Comparison of ENCODE assay signal across 1 cellular context in the genomic region with DNA sequence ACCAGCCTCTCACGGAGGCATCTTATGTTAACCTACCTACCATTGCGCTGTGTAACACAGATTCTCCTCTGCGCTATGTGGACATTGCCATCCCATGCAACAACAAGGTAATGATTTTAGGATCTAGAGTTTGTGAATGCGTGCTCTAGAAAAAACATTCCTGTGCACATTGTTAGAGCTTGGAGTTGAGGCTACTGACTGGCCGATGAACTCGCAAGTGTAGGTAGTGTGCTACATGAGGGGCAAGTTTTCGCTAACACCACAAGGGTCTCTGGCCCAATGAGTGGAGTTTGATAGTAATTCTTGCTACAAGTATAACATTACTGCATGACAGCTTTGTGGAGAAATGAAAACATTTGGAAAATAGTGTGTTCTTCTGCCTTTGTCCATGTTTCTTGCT.
TF ChIP-seq lines count a peak whose summit lies in the region.

No MANE protein-coding gene starts in this region.

TF ChIP-seq in HepG2, 621 proteins besides CTCF, POLR2A, EP300 and RAD21:
- TF ChIP-seq, protein P1, sequence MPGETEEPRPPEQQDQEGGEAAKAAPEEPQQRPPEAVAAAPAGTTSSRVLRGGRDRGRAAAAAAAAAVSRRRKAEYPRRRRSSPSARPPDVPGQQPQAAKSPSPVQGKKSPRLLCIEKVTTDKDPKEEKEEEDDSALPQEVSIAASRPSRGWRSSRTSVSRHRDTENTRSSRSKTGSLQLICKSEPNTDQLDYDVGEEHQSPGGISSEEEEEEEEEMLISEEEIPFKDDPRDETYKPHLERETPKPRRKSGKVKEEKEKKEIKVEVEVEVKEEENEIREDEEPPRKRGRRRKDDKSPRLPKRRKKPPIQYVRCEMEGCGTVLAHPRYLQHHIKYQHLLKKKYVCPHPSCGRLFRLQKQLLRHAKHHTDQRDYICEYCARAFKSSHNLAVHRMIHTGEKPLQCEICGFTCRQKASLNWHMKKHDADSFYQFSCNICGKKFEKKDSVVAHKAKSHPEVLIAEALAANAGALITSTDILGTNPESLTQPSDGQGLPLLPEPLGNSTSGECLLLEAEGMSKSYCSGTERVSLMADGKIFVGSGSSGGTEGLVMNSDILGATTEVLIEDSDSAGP (CRISPR knock-in tag; IDR thresholded peaks at IDR 0.05; ENCODE audit: borderline replicate concordance), result no peak
- TF ChIP-seq POLR2AphosphoS2 (IDR thresholded peaks at IDR 0.05; ENCODE audit: low read depth, low read length), result 0 out of 2 replicates have a peak, but pooled peaks have one; percentile 7
- 0 out of 2 replicates have a peak, but pooled peaks have one; percentile 28 for TF ChIP-seq ZC3H13 (CRISPR knock-in tag; IDR thresholded peaks at IDR 0.05)
- TF ChIP-seq HDAC1 (CRISPR knock-in tag; IDR thresholded peaks at IDR 0.05), result no peak
- TF ChIP-seq RBM22 (optimal IDR thresholded peaks at IDR 0.05; ENCODE audit: low read length), result peak; percentile 24
- TF ChIP-seq, protein P2, sequence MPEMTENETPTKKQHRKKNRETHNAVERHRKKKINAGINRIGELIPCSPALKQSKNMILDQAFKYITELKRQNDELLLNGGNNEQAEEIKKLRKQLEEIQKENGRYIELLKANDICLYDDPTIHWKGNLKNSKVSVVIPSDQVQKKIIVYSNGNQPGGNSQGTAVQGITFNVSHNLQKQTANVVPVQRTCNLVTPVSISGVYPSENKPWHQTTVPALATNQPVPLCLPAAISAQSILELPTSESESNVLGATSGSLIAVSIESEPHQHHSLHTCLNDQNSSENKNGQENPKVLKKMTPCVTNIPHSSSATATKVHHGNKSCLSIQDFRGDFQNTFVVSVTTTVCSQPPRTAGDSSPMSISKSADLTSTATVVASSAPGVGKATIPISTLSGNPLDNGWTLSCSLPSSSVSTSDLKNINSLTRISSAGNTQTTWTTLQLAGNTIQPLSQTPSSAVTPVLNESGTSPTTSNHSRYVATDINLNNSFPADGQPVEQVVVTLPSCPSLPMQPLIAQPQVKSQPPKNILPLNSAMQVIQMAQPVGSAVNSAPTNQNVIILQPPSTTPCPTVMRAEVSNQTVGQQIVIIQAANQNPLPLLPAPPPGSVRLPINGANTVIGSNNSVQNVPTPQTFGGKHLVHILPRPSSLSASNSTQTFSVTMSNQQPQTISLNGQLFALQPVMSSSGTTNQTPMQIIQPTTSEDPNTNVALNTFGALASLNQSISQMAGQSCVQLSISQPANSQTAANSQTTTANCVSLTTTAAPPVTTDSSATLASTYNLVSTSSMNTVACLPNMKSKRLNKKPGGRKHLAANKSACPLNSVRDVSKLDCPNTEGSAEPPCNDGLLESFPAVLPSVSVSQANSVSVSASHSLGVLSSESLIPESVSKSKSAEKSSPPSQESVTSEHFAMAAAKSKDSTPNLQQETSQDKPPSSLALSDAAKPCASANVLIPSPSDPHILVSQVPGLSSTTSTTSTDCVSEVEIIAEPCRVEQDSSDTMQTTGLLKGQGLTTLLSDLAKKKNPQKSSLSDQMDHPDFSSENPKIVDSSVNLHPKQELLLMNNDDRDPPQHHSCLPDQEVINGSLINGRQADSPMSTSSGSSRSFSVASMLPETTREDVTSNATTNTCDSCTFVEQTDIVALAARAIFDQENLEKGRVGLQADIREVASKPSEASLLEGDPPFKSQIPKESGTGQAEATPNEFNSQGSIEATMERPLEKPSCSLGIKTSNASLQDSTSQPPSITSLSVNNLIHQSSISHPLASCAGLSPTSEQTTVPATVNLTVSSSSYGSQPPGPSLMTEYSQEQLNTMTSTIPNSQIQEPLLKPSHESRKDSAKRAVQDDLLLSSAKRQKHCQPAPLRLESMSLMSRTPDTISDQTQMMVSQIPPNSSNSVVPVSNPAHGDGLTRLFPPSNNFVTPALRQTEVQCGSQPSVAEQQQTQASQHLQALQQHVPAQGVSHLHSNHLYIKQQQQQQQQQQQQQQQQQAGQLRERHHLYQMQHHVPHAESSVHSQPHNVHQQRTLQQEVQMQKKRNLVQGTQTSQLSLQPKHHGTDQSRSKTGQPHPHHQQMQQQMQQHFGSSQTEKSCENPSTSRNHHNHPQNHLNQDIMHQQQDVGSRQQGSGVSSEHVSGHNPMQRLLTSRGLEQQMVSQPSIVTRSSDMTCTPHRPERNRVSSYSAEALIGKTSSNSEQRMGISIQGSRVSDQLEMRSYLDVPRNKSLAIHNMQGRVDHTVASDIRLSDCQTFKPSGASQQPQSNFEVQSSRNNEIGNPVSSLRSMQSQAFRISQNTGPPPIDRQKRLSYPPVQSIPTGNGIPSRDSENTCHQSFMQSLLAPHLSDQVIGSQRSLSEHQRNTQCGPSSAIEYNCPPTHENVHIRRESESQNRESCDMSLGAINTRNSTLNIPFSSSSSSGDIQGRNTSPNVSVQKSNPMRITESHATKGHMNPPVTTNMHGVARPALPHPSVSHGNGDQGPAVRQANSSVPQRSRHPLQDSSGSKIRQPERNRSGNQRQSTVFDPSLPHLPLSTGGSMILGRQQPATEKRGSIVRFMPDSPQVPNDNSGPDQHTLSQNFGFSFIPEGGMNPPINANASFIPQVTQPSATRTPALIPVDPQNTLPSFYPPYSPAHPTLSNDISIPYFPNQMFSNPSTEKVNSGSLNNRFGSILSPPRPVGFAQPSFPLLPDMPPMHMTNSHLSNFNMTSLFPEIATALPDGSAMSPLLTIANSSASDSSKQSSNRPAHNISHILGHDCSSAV (CRISPR knock-in tag; IDR thresholded peaks at IDR 0.05; ENCODE audit: borderline replicate concordance), result no peak
- TF ChIP-seq MXI1 (IDR thresholded peaks at IDR 0.05; ENCODE audit: borderline replicate concordance, low read depth, low read length), result no peak
- peak; percentile 48; the same call in 1 of the 2 replicates for TF ChIP-seq RBFOX2 (IDR thresholded peaks at IDR 0.05; ENCODE audit: low read depth, low read length)
- no peak for TF ChIP-seq SIN3B (IDR thresholded peaks at IDR 0.05; ENCODE audit: low read length)
- no peak for TF ChIP-seq NFYC (CRISPR knock-in tag; IDR thresholded peaks at IDR 0.05)
